14 cellular contexts compared by ENCODE assay signal in the genomic region with DNA sequence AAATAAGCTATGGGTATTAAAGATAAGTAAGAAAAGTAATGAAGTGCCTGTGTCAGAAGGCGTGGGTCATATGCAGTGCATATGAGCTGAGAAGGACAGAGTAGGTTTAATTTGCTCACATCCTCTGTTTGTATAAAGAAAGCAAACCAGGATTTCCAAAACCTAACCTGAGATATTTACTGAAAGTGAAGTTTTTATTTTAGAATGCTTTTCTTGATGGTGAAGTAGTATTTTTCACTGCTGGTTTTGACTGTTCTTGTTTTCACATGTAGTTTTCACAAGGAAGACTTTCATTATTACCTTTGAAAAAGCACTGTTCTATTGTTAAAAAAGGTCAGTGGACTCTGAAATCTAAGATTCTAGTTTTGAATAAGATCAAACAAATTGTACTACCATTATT.
"Had no signal": no experiment of that assay in that cellular context is flagged by ENCODE, and none has a peak within 500 bp of the region (broad histone marks: within the 10 kb centered on the region; RNA-seq: fewer than 3 reads in every experiment).

No MANE protein-coding gene starts in this region.

- H3K4me1 ChIP-seq: sigmoid colon, upper lobe of right lung had no signal

- H3K27me3 ChIP-seq: sigmoid colon, upper lobe of right lung had no signal

- H3K36me3 ChIP-seq: sigmoid colon, upper lobe of right lung had no signal

- H3K27ac Mint-ChIP-seq: activated CD4-positive, alpha-beta memory T cell treated with anti-CD3 and anti-CD28 coated beads for 36 hours; activated naive CD8-positive, alpha-beta T cell treated with anti-CD3 and anti-CD28 coated beads, Interleukin-2, amount 10 ng/mL, durations not matched to agents 7 days and 5 days; activated T-cell treated with anti-CD3 and anti-CD28 coated beads, Interleukin-2, amount 50 U/mL, for 72 hours had no signal

- DNase-seq: activated CD4-positive, alpha-beta memory T cell treated with anti-CD3 and anti-CD28 coated beads for 36 hours; activated CD8-positive, alpha-beta memory T cell treated with anti-CD3 and anti-CD28 coated beads, Interleukin-2, amount 50 U/mL, for 4 hours; activated naive CD8-positive, alpha-beta T cell treated with anti-CD3 and anti-CD28 coated beads, Interleukin-2, amount 10 ng/mL, durations not matched to agents 7 days and 5 days; activated T-cell treated with anti-CD3 and anti-CD28 coated beads, Interleukin-2, amount 50 U/mL, for 72 hours; anterior cingulate cortex; cerebellar nuclear complex; dermis blood vessel endothelial cell; hypothalamus; kidney glomerular epithelial cell; sigmoid colon; stimulated activated naive CD8-positive, alpha-beta T cell treated with anti-CD3 and anti-CD28 coated beads, Interleukin-15, Interleukin-2, amounts not matched to agents 100 U/mL and 50 U/mL, for 24 hours; upper lobe of right lung had no signal

- ATAC-seq: activated T-cell treated with anti-CD3 and anti-CD28 coated beads, Interleukin-2, amount 50 U/mL, for 72 hours; stimulated activated naive CD8-positive, alpha-beta T cell treated with anti-CD3 and anti-CD28 coated beads, Interleukin-15, Interleukin-2, amounts not matched to agents 100 U/mL and 50 U/mL, for 24 hours; upper lobe of right lung had no signal

- H3K4me3 Mint-ChIP-seq: activated CD4-positive, alpha-beta memory T cell treated with anti-CD3 and anti-CD28 coated beads for 36 hours; activated naive CD8-positive, alpha-beta T cell treated with anti-CD3 and anti-CD28 coated beads, Interleukin-2, amount 10 ng/mL, durations not matched to agents 7 days and 5 days; activated T-cell treated with anti-CD3 and anti-CD28 coated beads, Interleukin-2, amount 50 U/mL, for 72 hours; neural crest cell had no signal

- H3K9me3 ChIP-seq: sigmoid colon, upper lobe of right lung had no signal

- H3K27me3 Mint-ChIP-seq: activated CD4-positive, alpha-beta memory T cell treated with anti-CD3 and anti-CD28 coated beads for 36 hours; activated naive CD8-positive, alpha-beta T cell treated with anti-CD3 and anti-CD28 coated beads, Interleukin-2, amount 10 ng/mL, durations not matched to agents 7 days and 5 days had no signal

- H3K36me3 Mint-ChIP-seq: activated CD4-positive, alpha-beta memory T cell treated with anti-CD3 and anti-CD28 coated beads for 36 hours; activated naive CD8-positive, alpha-beta T cell treated with anti-CD3 and anti-CD28 coated beads, Interleukin-2, amount 10 ng/mL, durations not matched to agents 7 days and 5 days had no signal

- H3K4me3 ChIP-seq: sigmoid colon, upper lobe of right lung had no signal

- H3K4me1 Mint-ChIP-seq: activated naive CD8-positive, alpha-beta T cell treated with anti-CD3 and anti-CD28 coated beads, Interleukin-2, amount 10 ng/mL, durations not matched to agents 7 days and 5 days; neural crest cell had no signal

- H3K27ac ChIP-seq: sigmoid colon, upper lobe of right lung, VCaP had no signal

- H3K9me3 Mint-ChIP-seq: neural crest cell had no signal
